ENCODE assay signal across 22 cellular contexts in genomic region chr12:57496822-57497221, GRCh38. TPM values are rescaled to one million over a fixed set of nuclear protein-coding genes. Genes with fewer than 3 reads are reported as not detected.
DNase-seq lines count a peak whose midpoint lies in the region; ATAC-seq and TF ChIP-seq lines count a peak whose summit lies in the region.
"Had no signal": no experiment of that assay in that cellular context is flagged by ENCODE, and none has a peak within 500 bp of the region (broad histone marks: within the 10 kb centered on the region; RNA-seq: fewer than 3 reads in every experiment).

No MANE protein-coding gene starts in this region.

- no peak for DNase-seq in activated CD8-positive, alpha-beta T cell treated with anti-CD3 and anti-CD28 coated beads for 36 hours
- DNase-seq in activated CD8-positive, alpha-beta T cell treated with anti-CD3 and anti-CD28 coated beads, Interleukin-2, amount 10 ng/mL, durations not matched to agents 7 days and 5 days = no peak
- DNase-seq in Calu3 (no peak), T-helper 17 cell (no peak), left lobe of liver (ENCODE audit: low spot score) (no peak), GM10248 (ENCODE audit: extremely low spot score) (no peak), gastrocnemius medialis (no peak)
- no peak for DNase-seq in stimulated activated CD4-positive, alpha-beta T cell treated with anti-CD3 and anti-CD28 coated beads, Interleukin-12 subunit alpha, Interleukin-12 subunit beta, amount 100 ng/mL, for 4 hours
- DNase-seq: activated CD4-positive, alpha-beta T cell treated with anti-CD3 and anti-CD28 coated beads, Interleukin-2, amount 50 U/mL, for 48 hours; body of pancreas; DMS79; erythroblast; left cardiac atrium; naive B cell; NCI-H1048; NCI-H2029; OCI-M1; small intestine; stimulated activated CD4-positive, alpha-beta T cell treated with anti-CD3 and anti-CD28 coated beads, Interleukin-2, amount 100 ng/mL, for 24 hours; testis; uterus had no signal

- CTCF ChIA-PET in activated CD8-positive, alpha-beta T cell treated with anti-CD3 and anti-CD28 coated beads for 36 hours (lab: Charles Lee) = interaction anchor here (2.0 kb wide), 1 partner anchor 38 kb away, joined by 5 read pairs; the partner anchor contains the start of gene GLI1
- CTCF ChIA-PET in activated CD8-positive, alpha-beta T cell treated with anti-CD3 and anti-CD28 coated beads, Interleukin-2, amount 10 ng/mL, durations not matched to agents 7 days and 5 days (lab: Charles Lee) = interaction anchor here (0.8 to 1.0 kb wide), 2 partner anchors 16 to 35 kb away, joined by 3 read pairs; no protein-coding TSS in a partner anchor
- CTCF ChIA-PET in Calu3 (lab: Charles Lee) (interaction anchor here (0.6 kb wide), 1 partner anchor 1058 kb away, joined by 3 read pairs; no protein-coding TSS in a partner anchor), GM10248 (lab: Yijun Ruan, JAX) (interaction anchor here (1.0 to 2.1 kb wide), 4 partner anchors 14 to 87 kb away, joined by 3 to 7 read pairs (median 3); no protein-coding TSS in a partner anchor)

- H3K9me3 Mint-ChIP-seq in activated CD8-positive, alpha-beta T cell treated with anti-CD3 and anti-CD28 coated beads for 36 hours = peaks cover 2% of the 10 kb centered on the region
- no peaks in the 10 kb centered on the region for H3K9me3 Mint-ChIP-seq in activated CD8-positive, alpha-beta T cell treated with anti-CD3 and anti-CD28 coated beads, Interleukin-2, amount 10 ng/mL, durations not matched to agents 7 days and 5 days (ENCODE audit: insufficient read depth)
- H3K9me3 Mint-ChIP-seq in Calu3 (ENCODE audit: low read depth, unreplicated experiment) = no peaks in the 10 kb centered on the region
- H3K9me3 Mint-ChIP-seq: naive B cell had no signal

- H3K36me3 ChIP-seq in gastrocnemius medialis = peaks cover 0 to 50% of the 10 kb centered on the region in 2 donors
- H3K36me3 ChIP-seq: uterus had no signal

- H3K4me3 Mint-ChIP-seq in activated CD8-positive, alpha-beta T cell treated with anti-CD3 and anti-CD28 coated beads for 36 hours = no peak overlapping the region
- no peak overlapping the region for H3K4me3 Mint-ChIP-seq in activated CD8-positive, alpha-beta T cell treated with anti-CD3 and anti-CD28 coated beads, Interleukin-2, amount 10 ng/mL, durations not matched to agents 7 days and 5 days
- H3K4me3 Mint-ChIP-seq in Calu3 (ENCODE audit: low read depth, unreplicated experiment) (no peak overlapping the region), T-helper 17 cell (no peak overlapping the region)
- H3K4me3 Mint-ChIP-seq: naive B cell had no signal

- H3K4me3 ChIP-seq in gastrocnemius medialis = no peak overlapping the region
- H3K4me3 ChIP-seq: body of pancreas, testis, uterus had no signal

- no peaks in the 10 kb centered on the region for H3K4me1 ChIP-seq in gastrocnemius medialis
- H3K4me1 ChIP-seq: body of pancreas, testis, uterus had no signal

- H3K36me3 Mint-ChIP-seq in activated CD8-positive, alpha-beta T cell treated with anti-CD3 and anti-CD28 coated beads for 36 hours (ENCODE audit: low read depth) = peaks cover 74% of the 10 kb centered on the region
- peaks cover 69% of the 10 kb centered on the region for H3K36me3 Mint-ChIP-seq in activated CD8-positive, alpha-beta T cell treated with anti-CD3 and anti-CD28 coated beads, Interleukin-2, amount 10 ng/mL, durations not matched to agents 7 days and 5 days (ENCODE audit: low read depth)
- H3K36me3 Mint-ChIP-seq in Calu3 (ENCODE audit: insufficient read depth, unreplicated experiment) = peaks cover 82% of the 10 kb centered on the region
- H3K36me3 Mint-ChIP-seq in T-helper 17 cell (ENCODE audit: low read depth) = peaks cover 14% of the 10 kb centered on the region

- no peak for ATAC-seq in activated CD8-positive, alpha-beta T cell treated with anti-CD3 and anti-CD28 coated beads for 36 hours
- ATAC-seq in activated CD8-positive, alpha-beta T cell treated with anti-CD3 and anti-CD28 coated beads, Interleukin-2, amount 10 ng/mL, durations not matched to agents 7 days and 5 days = no peak
- no peak for ATAC-seq in T-helper 17 cell
- ATAC-seq in left lobe of liver = peak; percentile 24
- ATAC-seq in gastrocnemius medialis = no peak
- ATAC-seq: body of pancreas, left cardiac atrium had no signal

- H3K27ac ChIP-seq in gastrocnemius medialis = no peak overlapping the region
- H3K27ac ChIP-seq: body of pancreas, testis, uterus had no signal

- in situ Hi-C loops in gastrocnemius medialis (cut with MboI; ENCODE audit: low sequenced_read_pairs in 4 of 4) = no loop called here

- no peak for TF ChIP-seq CTCF in activated CD8-positive, alpha-beta T cell treated with anti-CD3 and anti-CD28 coated beads for 36 hours (IDR thresholded peaks at IDR 0.05)
- TF ChIP-seq CTCF in Calu3 (IDR thresholded peaks at IDR 0.05; ENCODE audit: unreplicated experiment) (no peak), GM10248 (IDR thresholded peaks at IDR 0.05; ENCODE audit: control extremely low read depth, extremely low read depth, low read depth, missing control alignments) (no peak), gastrocnemius medialis (IDR thresholded peaks at IDR 0.05 in 4 of 5, conservative IDR thresholded peaks at IDR 0.05 in 1 of 5) (no peak)

- H3K4me1 Mint-ChIP-seq in activated CD8-positive, alpha-beta T cell treated with anti-CD3 and anti-CD28 coated beads for 36 hours (ENCODE audit: low read depth) = peaks cover 8% of the 10 kb centered on the region
- H3K4me1 Mint-ChIP-seq in activated CD8-positive, alpha-beta T cell treated with anti-CD3 and anti-CD28 coated beads, Interleukin-2, amount 10 ng/mL, durations not matched to agents 7 days and 5 days (ENCODE audit: low read depth) = peaks cover 6% of the 10 kb centered on the region
- no peaks in the 10 kb centered on the region for H3K4me1 Mint-ChIP-seq in Calu3 (ENCODE audit: low read depth, unreplicated experiment)
- peaks cover 17% of the 10 kb centered on the region for H3K4me1 Mint-ChIP-seq in T-helper 17 cell

- intact Hi-C loops in activated CD8-positive, alpha-beta T cell treated with anti-CD3 and anti-CD28 coated beads for 36 hours (cut with micrococcal nuclease) = no loop called here
- intact Hi-C loops in Calu3 (cut with micrococcal nuclease; ENCODE audit: unreplicated experiment) (no loop called here), gastrocnemius medialis (cut with DNase I; ENCODE audit: low total_unique reads) (no loop called here)

- no peak for TF ChIP-seq POLR2A in gastrocnemius medialis (IDR thresholded peaks at IDR 0.05)

- POLR2A ChIA-PET in activated CD8-positive, alpha-beta T cell treated with anti-CD3 and anti-CD28 coated beads for 36 hours (lab: Charles Lee) = interaction anchor here (0.6 to 1.8 kb wide), 7 partner anchors 8 to 38 kb away, joined by 3 to 11 read pairs (median 4); no protein-coding TSS in a partner anchor
- POLR2A ChIA-PET in activated CD8-positive, alpha-beta T cell treated with anti-CD3 and anti-CD28 coated beads, Interleukin-2, amount 10 ng/mL, durations not matched to agents 7 days and 5 days (lab: Charles Lee) = interaction anchor here (1.8 kb wide), 1 partner anchor 17 kb away, joined by 10 read pairs; the partner anchor contains the start of gene ARHGAP9
- POLR2A ChIA-PET in GM10248 (lab: Yijun Ruan, JAX) = interaction anchor here (0.9 kb wide), 1 partner anchor 17 kb away, joined by 3 read pairs; no protein-coding TSS in a partner anchor

- peak overlapping the region; percentile 53 for H3K27ac Mint-ChIP-seq in activated CD8-positive, alpha-beta T cell treated with anti-CD3 and anti-CD28 coated beads for 36 hours
- no peak overlapping the region for H3K27ac Mint-ChIP-seq in activated CD8-positive, alpha-beta T cell treated with anti-CD3 and anti-CD28 coated beads, Interleukin-2, amount 10 ng/mL, durations not matched to agents 7 days and 5 days
- H3K27ac Mint-ChIP-seq in Calu3 (ENCODE audit: unreplicated experiment) (peak overlapping the region; percentile 71), T-helper 17 cell (peak overlapping the region; percentile 56)

- no peaks in the 10 kb centered on the region for H3K27me3 ChIP-seq in gastrocnemius medialis
- H3K27me3 ChIP-seq: body of pancreas, testis, uterus had no signal

- no peaks in the 10 kb centered on the region for H3K9me3 ChIP-seq in T-helper 17 cell (ENCODE audit: control insufficient read depth, low read length, poor library complexity, severe bottlenecking)
- H3K9me3 ChIP-seq in gastrocnemius medialis = no peaks in the 10 kb centered on the region
- H3K9me3 ChIP-seq: body of pancreas, testis, uterus had no signal

- BruUV-seq in Calu3 (replicated peaks; lab: Mats Ljungman, UMichigan) = no TSS peak

- H3K27me3 Mint-ChIP-seq in activated CD8-positive, alpha-beta T cell treated with anti-CD3 and anti-CD28 coated beads for 36 hours = no peaks in the 10 kb centered on the region
- no peaks in the 10 kb centered on the region for H3K27me3 Mint-ChIP-seq in activated CD8-positive, alpha-beta T cell treated with anti-CD3 and anti-CD28 coated beads, Interleukin-2, amount 10 ng/mL, durations not matched to agents 7 days and 5 days (ENCODE audit: low read depth)
- no peaks in the 10 kb centered on the region for H3K27me3 Mint-ChIP-seq in Calu3 (ENCODE audit: unreplicated experiment)
- H3K27me3 Mint-ChIP-seq in T-helper 17 cell = no peaks in the 10 kb centered on the region
- H3K27me3 Mint-ChIP-seq: naive B cell had no signal

RNA-seq across cellular contexts. Expression of gene MARS1, which starts 9.0 kb away (rescaled TPM):
- total RNA-seq in activated CD8-positive, alpha-beta T cell treated with anti-CD3 and anti-CD28 coated beads for 36 hours = 100 to 1,000 TPM; 343 to 345 TPM
- 100 to 1,000 TPM; 275 to 291 TPM for total RNA-seq in activated CD8-positive, alpha-beta T cell treated with anti-CD3 and anti-CD28 coated beads, Interleukin-2, amount 10 ng/mL, durations not matched to agents 7 days and 5 days
- total RNA-seq in Calu3 (2022) (358 and 369 TPM in 2 replicates), T-helper 17 cell (100 to 1,000 TPM; 175 to 180 TPM), left lobe of liver (71.1 TPM), gastrocnemius medialis (10 to 100 TPM; 37.7 to 81.1 (median 42.0) TPM)

RNA-seq across cellular contexts. Expression of gene ARHGAP9, which starts 17.2 kb away (rescaled TPM):
- 100 to 1,000 TPM; 125 to 128 TPM for total RNA-seq in activated CD8-positive, alpha-beta T cell treated with anti-CD3 and anti-CD28 coated beads for 36 hours
- 100 to 1,000 TPM; 243 to 248 TPM for total RNA-seq in activated CD8-positive, alpha-beta T cell treated with anti-CD3 and anti-CD28 coated beads, Interleukin-2, amount 10 ng/mL, durations not matched to agents 7 days and 5 days
- 0.39 TPM in 1 of 2 replicates, not detected in the other for total RNA-seq in Calu3 (2022)
- total RNA-seq in T-helper 17 cell = 100 to 1,000 TPM; 225 to 295 TPM
- 4.3 TPM for total RNA-seq in left lobe of liver
- 1 to 10 TPM; 2.7 to 5.1 (median 4.7) TPM for total RNA-seq in gastrocnemius medialis
- total RNA-seq: NCI-H460 had no signal

RNA-seq across cellular contexts. Expression of gene DDIT3, which starts 23.5 kb away (rescaled TPM):
- 10 to 100 TPM; 28.0 TPM for total RNA-seq in activated CD8-positive, alpha-beta T cell treated with anti-CD3 and anti-CD28 coated beads for 36 hours
- total RNA-seq in activated CD8-positive, alpha-beta T cell treated with anti-CD3 and anti-CD28 coated beads, Interleukin-2, amount 10 ng/mL, durations not matched to agents 7 days and 5 days = 10 to 100 TPM; 14.9 to 15.0 TPM
- 70.2 and 80.5 TPM in 2 replicates for total RNA-seq in Calu3 (2022)
- 100 to 1,000 TPM; 115 to 145 TPM for total RNA-seq in T-helper 17 cell
- 13.9 TPM for total RNA-seq in left lobe of liver
- total RNA-seq in gastrocnemius medialis = 10 to 100 TPM; 11.8 to 46.4 (median 17.1) TPM

RNA-seq across cellular contexts. Expression of gene MBD6, which starts 25.8 kb away (rescaled TPM):
- 10 to 100 TPM; 46.5 to 47.3 TPM for total RNA-seq in activated CD8-positive, alpha-beta T cell treated with anti-CD3 and anti-CD28 coated beads for 36 hours
- 10 to 100 TPM; 68.4 to 71.4 TPM for total RNA-seq in activated CD8-positive, alpha-beta T cell treated with anti-CD3 and anti-CD28 coated beads, Interleukin-2, amount 10 ng/mL, durations not matched to agents 7 days and 5 days
- 119 and 127 TPM in 2 replicates for total RNA-seq in Calu3 (2022)
- total RNA-seq in T-helper 17 cell = 10 to 100 TPM; 82.4 to 93.5 TPM
- 59.6 TPM for total RNA-seq in left lobe of liver
- total RNA-seq in gastrocnemius medialis = 10 to 100 TPM in 3 of 4 donors, 1 to 10 TPM in 1; 5.5 to 20.3 (median 12.9) TPM

RNA-seq across cellular contexts. Expression of gene GLI1, which starts 37.2 kb away (rescaled TPM):
- total RNA-seq in activated CD8-positive, alpha-beta T cell treated with anti-CD3 and anti-CD28 coated beads for 36 hours = under 1 TPM; 0.20 to 0.83 TPM
- total RNA-seq in activated CD8-positive, alpha-beta T cell treated with anti-CD3 and anti-CD28 coated beads, Interleukin-2, amount 10 ng/mL, durations not matched to agents 7 days and 5 days = 1 to 10 TPM in 1 of 2 experiments, under 1 TPM in 1; 0.68 to 1.9 TPM
- total RNA-seq in Calu3 (2022) = 0.54 and 0.61 TPM in 2 replicates
- under 1 TPM; 0.10 to 0.22 TPM for total RNA-seq in T-helper 17 cell
- total RNA-seq in left lobe of liver = 0.20 TPM
- total RNA-seq in gastrocnemius medialis = 1 to 10 TPM in 1 of 4 donors, not detected in 3; 1.0 TPM

Comparison
In these comparisons a context has a peak if more than half of its experiments do, and no peak if none do; other contexts are left out.
1. RNA of gene ARHGAP9, which starts 17.2 kb away (total RNA-seq): 225 to 295 TPM in T-helper 17 cell, 243 to 248 TPM in activated CD8-positive, alpha-beta T cell treated with anti-CD3 and anti-CD28 coated beads, Interleukin-2, amount 10 ng/mL, durations not matched to agents 7 days and 5 days and 125 to 128 TPM in activated CD8-positive, alpha-beta T cell treated with anti-CD3 and anti-CD28 coated beads for 36 hours; 2.7 to 5.1 TPM in gastrocnemius medialis, 4.3 TPM in left lobe of liver (single experiment) and 0.39 TPM in Calu3; every median in the first group is over 10 times any median in the second.